ENCODE assay signal across 23 cellular contexts in the genomic region with DNA sequence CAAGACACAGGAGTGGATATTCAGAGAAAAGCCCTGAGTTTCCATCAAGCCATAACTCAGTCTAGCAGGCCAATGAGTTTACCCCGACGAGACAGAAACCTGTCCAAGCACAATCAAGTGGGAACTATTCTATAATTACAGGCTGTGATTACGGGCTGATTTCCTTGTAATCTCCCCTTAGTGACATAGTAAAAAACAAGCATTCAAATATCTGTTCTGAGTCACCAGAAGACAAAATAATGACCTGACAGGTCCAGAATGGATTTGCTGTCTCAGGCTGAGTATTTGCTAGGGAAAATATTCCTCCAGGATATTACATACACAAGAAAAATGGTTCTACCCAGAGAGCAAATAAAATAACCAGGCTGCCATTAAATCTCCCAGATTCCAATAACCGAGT. TPM values are rescaled to one million over a fixed set of nuclear protein-coding genes. Genes with fewer than 3 reads are reported as not detected.
DNase-seq lines count a peak whose midpoint lies in the region; ATAC-seq and TF ChIP-seq lines count a peak whose summit lies in the region.
"Had no signal": no experiment of that assay in that cellular context is flagged by ENCODE, and none has a peak within 500 bp of the region (broad histone marks: within the 10 kb centered on the region; RNA-seq: fewer than 3 reads in every experiment).

No MANE protein-coding gene starts in this region.

- no peak overlapping the region for H3K4me2 ChIP-seq in neuronal stem cell (ENCODE audit: insufficient read depth, low read length, poor library complexity, severe bottlenecking)
- H3K4me2 ChIP-seq: A549, BLaER1 had no signal

- 44 to 80% (median 59%) methylated on average over 4 of the region's 4 CpGs for WGBS in psoas muscle, 3 donors
- whole genome bisulfite sequencing in neuronal stem cell (ENCODE audit: extremely low coverage in 2 of 2, insufficient read length in 2 of 2, insufficient replicate concordance in 1 of 2), 2 donors = no CpG with 5 or more reads among the region's 4 CpGs
- 82 to 90% (median 86%) methylated on average over 4 of the region's 4 CpGs for WGBS in spleen, 5 donors

- no peak overlapping the region for H3K18ac ChIP-seq in neuronal stem cell (ENCODE audit: low read length)

- H2AFZ ChIP-seq in neuronal stem cell (ENCODE audit: low read length) = no peak overlapping the region

- no peak overlapping the region for H3K4ac ChIP-seq in neuronal stem cell (ENCODE audit: low read length)

- H2BK15ac ChIP-seq in neuronal stem cell (ENCODE audit: low read length) = no peak overlapping the region

- H3K27ac ChIP-seq in A673 (ENCODE audit: low read depth, low read length, poor library complexity, severe bottlenecking) (peak overlapping the region; percentile 18), psoas muscle (peak overlapping the region; percentile 46), neuronal stem cell (replicated peaks; ENCODE audit: low read length) (no peak overlapping the region), spleen (no peak overlapping the region)
- H3K27ac ChIP-seq: A549, BLaER1 had no signal

- no peaks in the 10 kb centered on the region for H3K79me1 ChIP-seq in neuronal stem cell (ENCODE audit: low read depth, low read length)

- no peak overlapping the region for H3K4me3 ChIP-seq in A673 (ENCODE audit: low read depth, low read length, poor library complexity, severe bottlenecking)
- no peak overlapping the region for H3K4me3 ChIP-seq in psoas muscle
- H3K4me3 ChIP-seq in neuronal stem cell (ENCODE audit: low read length in 2 of 2) = no peak overlapping the region
- no peak overlapping the region for H3K4me3 ChIP-seq in spleen
- H3K4me3 ChIP-seq: A549, BLaER1, GM12878 had no signal

- BruUV-seq in A673 (replicated peaks; lab: Mats Ljungman, UMichigan) = no TSS peak

- H3K23ac ChIP-seq in neuronal stem cell (ENCODE audit: low read depth, low read length, poor library complexity) = no peak overlapping the region

- TF ChIP-seq CTCF in A673 (conservative IDR thresholded peaks at IDR 0.05; ENCODE audit: low read depth, low read length) (no peak), psoas muscle (IDR thresholded peaks at IDR 0.05) (no peak), spleen (IDR thresholded peaks at IDR 0.05 in 8 of 11, conservative IDR thresholded peaks at IDR 0.05 in 3 of 11) (no peak)

- DNase-seq in A673 (ENCODE audit: low spot score) (no peak), NCI-H69 (lab: John Stamatoyannopoulos, UW) (peak; percentile 65), psoas muscle (no peak), neuronal stem cell (ENCODE audit: low spot score) (no peak), superior temporal gyrus (ENCODE audit: extremely low spot score) (no peak), cerebellum (ENCODE audit: low spot score) (no peak), spleen (no peak)
- DNase-seq: 8988T; ACHN; BE2C; CD4-positive, alpha-beta memory T cell; CD4-positive, CD25-positive, alpha-beta regulatory T cell; CD8-positive, alpha-beta memory T cell; COR-L47; DMS 273 treated with DMSO at 0.1 percent for 48 hours; DMS153; DMS53; DND-41; EL; GDM1 had no signal

- no peak overlapping the region for H4K8ac ChIP-seq in neuronal stem cell (ENCODE audit: low read depth, low read length)

- H4K91ac ChIP-seq in neuronal stem cell (ENCODE audit: low read depth, low read length, poor library complexity) = no peak overlapping the region

- H3K14ac ChIP-seq in neuronal stem cell (ENCODE audit: low read length) = no peak overlapping the region

- no peak overlapping the region for H2BK5ac ChIP-seq in neuronal stem cell (ENCODE audit: low read length)

- intact Hi-C loops in A673 (cut with micrococcal nuclease; ENCODE audit: unreplicated experiment) = no loop called here
- intact Hi-C loops in psoas muscle (cut with DNase I) = no loop called here
- intact Hi-C loops in spleen (cut with DNase I; ENCODE audit: low total_unique reads) = no loop called here

- no peak overlapping the region for H2BK12ac ChIP-seq in neuronal stem cell (ENCODE audit: low read length)

- ATAC-seq in psoas muscle = no peak
- ATAC-seq: A549, GM12878 had no signal

- no peak for TF ChIP-seq POLR2A in spleen (IDR thresholded peaks at IDR 0.05)

- H3K4me1 ChIP-seq in A673 (ENCODE audit: insufficient read depth, low read length, poor library complexity, severe bottlenecking) (no peaks in the 10 kb centered on the region), psoas muscle (peaks cover 18% of the 10 kb centered on the region), neuronal stem cell (ENCODE audit: control insufficient read depth in 2 of 2, insufficient read depth in 1 of 2, low read depth in 1 of 2, low read length in 2 of 2) (peaks cover 0 to 7% of the 10 kb centered on the region in 2 donors), spleen (no peaks in the 10 kb centered on the region)
- H3K4me1 ChIP-seq: BLaER1 had no signal

- H3K9me3 ChIP-seq in A673 (ENCODE audit: low read depth, low read length, poor library complexity, severe bottlenecking) (no peaks in the 10 kb centered on the region), psoas muscle (no peaks in the 10 kb centered on the region), neuronal stem cell (replicated peaks in 1 of 2; ENCODE audit: control insufficient read depth in 2 of 2, insufficient read depth in 1 of 2, low read depth in 1 of 2, low read length in 2 of 2) (peaks cover 0 to 2% of the 10 kb centered on the region in 2 donors), spleen (no peaks in the 10 kb centered on the region)
- H3K9me3 ChIP-seq: BE2C had no signal

- CTCF ChIA-PET in A673 (lab: Charles Lee) = no interaction called here

- H3K9ac ChIP-seq in neuronal stem cell (ENCODE audit: low read depth, low read length, poor library complexity) = no peak overlapping the region
- H3K9ac ChIP-seq: BLaER1 had no signal

- POLR2A ChIA-PET in A673 (lab: Charles Lee; ENCODE audit: low non-redundant PET) = no interaction called here

- H3K27me3 ChIP-seq in A673 (replicated peaks; ENCODE audit: insufficient read depth, low read depth, low read length, poor library complexity) (no peaks in the 10 kb centered on the region), psoas muscle (ENCODE audit: insufficient read depth in 3 of 3, low read length in 2 of 3) (no peaks in the 10 kb centered on the region), neuronal stem cell (ENCODE audit: control insufficient read depth in 3 of 3, insufficient read depth in 3 of 3, low read depth in 1 of 3, low read length in 3 of 3) (peaks cover 0 to 15% (median 0%) of the 10 kb centered on the region in 3 experiments), spleen (replicated peaks in 1 of 7) (peaks cover 0 to 25% (median 0%) of the 10 kb centered on the region in 7 donors)
- H3K27me3 ChIP-seq: BE2C, BLaER1 had no signal

- H2BK120ac ChIP-seq in neuronal stem cell (ENCODE audit: low read depth, low read length) = no peak overlapping the region

- H3K36me3 ChIP-seq in A673 (ENCODE audit: insufficient read depth, low read length, poor library complexity, severe bottlenecking) = peaks cover 39% of the 10 kb centered on the region
- peaks cover 0 to 5% of the 10 kb centered on the region in 2 donors for H3K36me3 ChIP-seq in psoas muscle (ENCODE audit: insufficient read depth in 1 of 2, low read depth in 1 of 2)
- H3K36me3 ChIP-seq in neuronal stem cell (replicated peaks in 1 of 2; ENCODE audit: control insufficient read depth in 2 of 2, insufficient read depth in 2 of 2, low read length in 2 of 2) = no peaks in the 10 kb centered on the region
- peaks cover 0 to 24% (median 6%) of the 10 kb centered on the region in 6 donors for H3K36me3 ChIP-seq in spleen
- H3K36me3 ChIP-seq: BLaER1 had no signal

- no peak overlapping the region for H2AK5ac ChIP-seq in neuronal stem cell (ENCODE audit: low read depth, low read length)

RNA-seq across cellular contexts. Expression of a gene that starts 35.7 kb away (rescaled TPM):
- total RNA-seq in A673 (2021) (278 and 308 TPM in 2 replicates), psoas muscle (10 to 100 TPM in 1 of 4 donors, 1 to 10 TPM in 3; 4.8 to 21.4 (median 6.4) TPM), cerebellum (68.8 TPM), spleen (100 to 1,000 TPM in 1 of 7 donors, 10 to 100 TPM in 6; 40.9 to 109 (median 47.1) TPM)
- polyA plus RNA-seq in psoas muscle (10 to 100 TPM; 11.2 to 23.1 (median 13.0) TPM), spleen (10 to 100 TPM in 2 of 3 donors, 1 to 10 TPM in 1; 5.9 to 22.3 (median 16.8) TPM)
- 5.8 TPM for polyA plus RNA-seq in neuronal stem cell (2013, experiment 1 of 2)
- polyA plus RNA-seq in neuronal stem cell (2013, experiment 2 of 2) = 5.8 TPM
- total RNA-seq: CD4-positive, alpha-beta memory T cell; CD4-positive, CD25-positive, alpha-beta regulatory T cell; CD8-positive, alpha-beta memory T cell; GM12878 had no signal
- polyA plus RNA-seq: CD4-positive, alpha-beta memory T cell; CD4-positive, CD25-positive, alpha-beta regulatory T cell; CD8-positive, alpha-beta memory T cell; GM12878 had no signal

Comparison
In these comparisons a context has a peak if more than half of its experiments do, and no peak if none do; other contexts are left out.
1. H3K27ac ChIP-seq: peak in A673 (single experiment) and psoas muscle (single experiment); none in neuronal stem cell (single experiment) and spleen (0 of 8).